In genomic region chr11:134858783-134859480, GRCh38 we compare ENCODE assay signal across 19 cellular contexts.
"Had no signal": no experiment of that assay in that cellular context is flagged by ENCODE, and none has a peak within 500 bp of the region (broad histone marks: within the 10 kb centered on the region; RNA-seq: fewer than 3 reads in every experiment).

No MANE protein-coding gene starts in this region.

- ATAC-seq: heart right ventricle; left colon; left ventricle myocardium superior; lower lobe of right lung; natural killer cell; sciatic nerve; stimulated activated effector memory CD8-positive, alpha-beta T cell treated with anti-CD3 and anti-CD28 coated beads, Interleukin-12 subunit alpha, Interleukin-12 subunit beta, amount 100 ng/mL, for 72 hours; stimulated activated naive CD8-positive, alpha-beta T cell treated with anti-CD3 and anti-CD28 coated beads, Interleukin-15, Interleukin-2, amounts not matched to agents 100 U/mL and 50 U/mL, for 24 hours had no signal

- DNase-seq: cerebellar nuclear complex; effector CD8-positive, alpha-beta T cell; erythroblast; esophagus squamous epithelium; foreskin melanocyte; glutamatergic neuron; heart right ventricle; hippocampal formation; kidney glomerular epithelial cell; left colon; left ventricle myocardium superior; lower lobe of right lung; natural killer cell; stimulated activated CD4-positive, alpha-beta T cell treated with anti-CD3 and anti-CD28 coated beads, Interleukin-12 subunit alpha, Interleukin-12 subunit beta, amount 100 ng/mL, for 4 hours; stimulated activated CD4-positive, alpha-beta T cell treated with anti-CD3 and anti-CD28 coated beads, Interleukin-1b, Interleukin-23, amount 100 ng/mL, for 48 hours; stimulated activated CD4-positive, alpha-beta T cell treated with anti-CD3 and anti-CD28 coated beads, Interleukin-4, amount 100 ng/mL, for 1 hour; stimulated activated naive CD8-positive, alpha-beta T cell treated with anti-CD3 and anti-CD28 coated beads, Interleukin-15, Interleukin-2, amounts not matched to agents 100 U/mL and 50 U/mL, for 24 hours had no signal
